Comparison of ENCODE assay signal across 8 cellular contexts in genomic region chr7:44796504-44797328, GRCh38. TPM values are rescaled to one million over a fixed set of nuclear protein-coding genes. Genes with fewer than 3 reads are reported as not detected.
DNase-seq lines count a peak whose midpoint lies in the region; TF ChIP-seq lines count a peak whose summit lies in the region.

TSS of gene PPIA (plus strand) at chr7:44796681. CDS start at chr7:44796725, 44 bp downstream.

- CTCF ChIA-PET in HEK293T (lab: Yijun Ruan, JAX), result interaction anchor here (0.6 kb wide), 1 partner anchor 217 kb away, joined by 3 read pairs; no protein-coding TSS in a partner anchor

- H3K27me3 ChIP-seq in neuron (ENCODE audit: insufficient read depth, low read length), result no peaks in the 10 kb centered on the region

- in situ Hi-C loops in SK-MEL-5 (cut with HindIII; ENCODE audit: low pct_unique_long_range_greater_than_20kb, low sequenced_read_pairs), result no loop called here

- no peaks in the 10 kb centered on the region for H3K9me3 ChIP-seq in neuron (ENCODE audit: low read length)

- POLR2A ChIA-PET in HEK293T (lab: Yijun Ruan, JAX), result interaction anchor here (0.6 to 2.4 kb wide), 8 partner anchors 9 to 215 kb away, joined by 3 to 17 read pairs (median 4); partner anchors contain the start of genes H2AZ2, OGDH, PURB and TMED4

- DNase-seq in GM03348 (ENCODE audit: low spot score), result peak; percentile 100
- DNase-seq in HEK293T (ENCODE audit: extremely low spot score), result peak; percentile 99
- DNase-seq in NAMALWA (ENCODE audit: low spot score), result peak; percentile 100
- DNase-seq in SK-MEL-5 (ENCODE audit: low read depth, low spot score), result peak; percentile 99
- peak; percentile 99 for DNase-seq in activated naive CD4-positive, alpha-beta T cell treated with Interleukin-2 at 50 U/mL for 16 hours
- DNase-seq in foreskin melanocyte, result peak; percentile 96
- peak; percentile 97 for DNase-seq in stromal cell of bone marrow (ENCODE audit: low read depth)

- H3K36me3 ChIP-seq in neuron (ENCODE audit: insufficient read depth, low read length), result peaks cover 32% of the 10 kb centered on the region

- peak within 1 kb of the TSS; percentile 58 for H2AFZ ChIP-seq in neuron (ENCODE audit: low read depth, low read length)

- H3K4me1 ChIP-seq in neuron (ENCODE audit: insufficient read depth, low read length), result peaks cover 15% of the 10 kb centered on the region

- H3K4me3 ChIP-seq in neuron (ENCODE audit: low read length), result peak within 1 kb of the TSS; percentile 83

TF ChIP-seq in HEK293T, 16 proteins besides CTCF, POLR2A, EP300 and RAD21:
- TF ChIP-seq L3MBTL2 (conservative IDR thresholded peaks at IDR 0.05) (peak; percentile 82), ELF4 (IDR thresholded peaks at IDR 0.05) (peak; percentile 71), PKNOX1 (IDR thresholded peaks at IDR 0.05) (peak; percentile 100), TARDBP (IDR thresholded peaks at IDR 0.05) (no peak)

RNA-seq across cellular contexts. Expression of gene PPIA, which starts in this region (rescaled TPM):
- total RNA-seq in SK-MEL-5 (2014; rRNA removed; shearing (Covaris generic)), result 8,852 and 9,543 TPM in 2 replicates
- 6,425 and 7,391 TPM in 2 replicates for polyA plus RNA-seq in SK-MEL-5 (2015; cell fraction: cytosol; rRNA removed)
- 1,266 and 1,287 TPM in 2 replicates for polyA plus RNA-seq in SK-MEL-5 (2015; cell fraction: nucleus; rRNA removed)

Comparison
In these comparisons a context has a peak if more than half of its experiments do, and no peak if none do; other contexts are left out.
1. Peak in every context shown above with its lines: DNase-seq and H3K4me3 ChIP-seq.